Comparison of ENCODE assay signal across 28 cellular contexts in the genomic region with DNA sequence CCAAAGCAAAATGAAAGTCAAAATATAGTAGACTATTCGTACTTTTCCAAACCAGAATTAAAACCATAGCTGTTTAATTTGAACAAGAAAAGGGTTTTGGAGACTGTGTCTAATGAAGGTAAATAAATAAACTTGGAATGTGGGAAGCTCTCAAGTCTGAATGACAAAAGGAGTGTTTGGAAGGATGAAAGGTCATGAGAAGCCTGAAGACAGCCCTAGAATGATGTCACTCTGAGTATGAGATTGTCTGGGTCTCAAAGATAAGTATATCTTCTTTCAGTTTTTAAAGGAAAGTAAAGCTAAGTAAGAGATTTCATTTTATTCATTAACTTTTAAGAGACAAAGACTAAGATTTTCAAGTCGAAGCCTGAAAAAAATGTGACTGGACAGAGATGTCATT.
"Had no signal": no experiment of that assay in that cellular context is flagged by ENCODE, and none has a peak within 500 bp of the region (broad histone marks: within the 10 kb centered on the region; RNA-seq: fewer than 3 reads in every experiment).

No MANE protein-coding gene starts in this region.

- H3K4me2 ChIP-seq: neural progenitor cell had no signal

- H3K36me3 ChIP-seq: gastrocnemius medialis, neural progenitor cell, prostate gland, right atrium auricular region, sigmoid colon, stomach, thyroid gland, vagina had no signal

- H3K36me3 Mint-ChIP-seq: memory B cell; mesothelial cell of epicardium; naive thymus-derived CD4-positive, alpha-beta T cell; neural progenitor cell; stimulated activated effector memory CD8-positive, alpha-beta T cell treated with anti-CD3 and anti-CD28 coated beads, Interleukin-12 subunit alpha, Interleukin-12 subunit beta, amount 100 ng/mL, for 72 hours had no signal

- H3K79me2 ChIP-seq: parathyroid adenoma had no signal

- H3K9me3 ChIP-seq: gastrocnemius medialis, prostate gland, right atrium auricular region, sigmoid colon, stomach, thyroid gland, vagina had no signal

- H2AFZ ChIP-seq: neural progenitor cell, parathyroid adenoma had no signal

- H3K4me1 Mint-ChIP-seq: memory B cell; naive thymus-derived CD4-positive, alpha-beta T cell; nephron; stimulated activated effector memory CD8-positive, alpha-beta T cell treated with anti-CD3 and anti-CD28 coated beads, Interleukin-12 subunit alpha, Interleukin-12 subunit beta, amount 100 ng/mL, for 72 hours had no signal

- H3K27ac Mint-ChIP-seq: endodermal cell; memory B cell; mesothelial cell of epicardium; naive thymus-derived CD4-positive, alpha-beta T cell; neural progenitor cell; stimulated activated effector memory CD8-positive, alpha-beta T cell treated with anti-CD3 and anti-CD28 coated beads, Interleukin-12 subunit alpha, Interleukin-12 subunit beta, amount 100 ng/mL, for 72 hours had no signal

- DNase-seq: dorsolateral prefrontal cortex; effector CD4-positive, alpha-beta T cell; endodermal cell; foreskin fibroblast; gastrocnemius medialis; head of caudate nucleus; islet precursor cell; kidney glomerular epithelial cell; naive thymus-derived CD4-positive, alpha-beta T cell; sigmoid colon; stimulated activated CD4-positive, alpha-beta T cell treated with anti-CD3 and anti-CD28 coated beads, Interleukin-2, amount 100 ng/mL, for 24 hours; stimulated activated CD4-positive, alpha-beta T cell treated with anti-CD3 and anti-CD28 coated beads, Interleukin-4, amount 100 ng/mL, for 24 hours; stimulated activated naive CD4-positive, alpha-beta T cell treated with Interleukin-2 at 50 U/mL for 16 hours; stomach; thyroid gland; trophoblast cell had no signal

- H3K4me3 Mint-ChIP-seq: endodermal cell; memory B cell; mesothelial cell of epicardium; naive thymus-derived CD4-positive, alpha-beta T cell; nephron; neural progenitor cell; stimulated activated effector memory CD8-positive, alpha-beta T cell treated with anti-CD3 and anti-CD28 coated beads, Interleukin-12 subunit alpha, Interleukin-12 subunit beta, amount 100 ng/mL, for 72 hours had no signal

- H3K9me3 Mint-ChIP-seq: endodermal cell; memory B cell; mesothelial cell of epicardium; nephron; neural progenitor cell; stimulated activated effector memory CD8-positive, alpha-beta T cell treated with anti-CD3 and anti-CD28 coated beads, Interleukin-12 subunit alpha, Interleukin-12 subunit beta, amount 100 ng/mL, for 72 hours had no signal

- H3K4me1 ChIP-seq: gastrocnemius medialis, neural progenitor cell, parathyroid adenoma, prostate gland, right atrium auricular region, sigmoid colon, thyroid gland, vagina had no signal

- H3K27ac ChIP-seq: dorsolateral prefrontal cortex, epithelial cell of prostate, gastrocnemius medialis, neural progenitor cell, parathyroid adenoma, prostate gland, right atrium auricular region, sigmoid colon, stomach, thyroid gland, vagina had no signal

- H3K27me3 ChIP-seq: gastrocnemius medialis, neural progenitor cell, right atrium auricular region, sigmoid colon, stomach, thyroid gland, vagina had no signal

- ATAC-seq: esophagus mucosa; gastrocnemius medialis; naive thymus-derived CD4-positive, alpha-beta T cell; stimulated activated effector memory CD8-positive, alpha-beta T cell treated with anti-CD3 and anti-CD28 coated beads, Interleukin-12 subunit alpha, Interleukin-12 subunit beta, amount 100 ng/mL, for 72 hours had no signal

- H3K4me3 ChIP-seq: dorsolateral prefrontal cortex, gastrocnemius medialis, lung, neural progenitor cell, prostate gland, right atrium auricular region, sigmoid colon, stomach, thyroid gland, vagina had no signal
